ENCODE assay signal across 13 cellular contexts in genomic region chr3:171267089-171267488, GRCh38.
DNase-seq lines count a peak whose midpoint lies in the region; ATAC-seq, FAIRE-seq and TF ChIP-seq lines count a peak whose summit lies in the region.
"Had no signal": no experiment of that assay in that cellular context is flagged by ENCODE, and none has a peak within 500 bp of the region (broad histone marks: within the 10 kb centered on the region; RNA-seq: fewer than 3 reads in every experiment).

No MANE protein-coding gene starts in this region.

- no peaks in the 10 kb centered on the region for H3K27me3 ChIP-seq in CD8-positive, alpha-beta T cell (ENCODE audit: insufficient read depth, low read length)
- H3K27me3 ChIP-seq in muscle layer of duodenum (ENCODE audit: low read depth, low read length): no peaks in the 10 kb centered on the region
- H3K27me3 ChIP-seq: gastrocnemius medialis, sigmoid colon had no signal

- FAIRE-seq in GM12892 (lab: Jason Lieb, UNC): peak; percentile 57
- no peak for FAIRE-seq in D721Med (lab: Jason Lieb, UNC)

- intact Hi-C loops in CD8-positive, alpha-beta T cell (cut with DNase I, micrococcal nuclease): no loop called here
- intact Hi-C loops in activated CD8-positive, alpha-beta T cell treated with anti-CD3 and anti-CD28 coated beads for 36 hours (cut with micrococcal nuclease): no loop called here

- peak overlapping the region; percentile 71 for H3K4me3 Mint-ChIP-seq in CD8-positive, alpha-beta T cell
- no peak overlapping the region for H3K4me3 Mint-ChIP-seq in activated CD8-positive, alpha-beta T cell treated with anti-CD3 and anti-CD28 coated beads for 36 hours

- CTCF ChIA-PET in CD8-positive, alpha-beta T cell (lab: Charles Lee): interaction anchor here (0.6 kb wide), 1 partner anchor 79 kb away, joined by 3 read pairs; no protein-coding TSS in a partner anchor
- CTCF ChIA-PET in activated CD8-positive, alpha-beta T cell treated with anti-CD3 and anti-CD28 coated beads for 36 hours (lab: Charles Lee): interaction anchor here (0.6 to 1.3 kb wide), 3 partner anchors 79 to 104 kb away, joined by 3 to 4 read pairs (median 3); no protein-coding TSS in a partner anchor

- DNase-seq in CD8-positive, alpha-beta T cell: no peak
- DNase-seq in GM12892 (ENCODE audit: insufficient read length) (no peak), D721Med (ENCODE audit: insufficient read length, low spot score) (no peak)
- peak; percentile 34 for DNase-seq in activated CD8-positive, alpha-beta T cell treated with anti-CD3 and anti-CD28 coated beads for 36 hours
- no peak for DNase-seq in stimulated activated CD4-positive, alpha-beta T cell treated with anti-CD3 and anti-CD28 coated beads, Interleukin-15, amount 100 ng/mL, for 24 hours
- DNase-seq: amniotic stem cell, gastrocnemius medialis, NCI-H1417 treated with DMSO at 0.1 percent for 48 hours, sigmoid colon had no signal

- TF ChIP-seq CTCF in CD8-positive, alpha-beta T cell (IDR thresholded peaks at IDR 0.05): no peak
- no peak for TF ChIP-seq CTCF in activated CD8-positive, alpha-beta T cell treated with anti-CD3 and anti-CD28 coated beads for 36 hours (IDR thresholded peaks at IDR 0.05)
- no peak for TF ChIP-seq CTCF in D721Med (IDR thresholded peaks at IDR 0.05; ENCODE audit: insufficient read depth, missing control alignments)

- peaks cover 79% of the 10 kb centered on the region for H3K4me1 Mint-ChIP-seq in CD8-positive, alpha-beta T cell (ENCODE audit: low read depth)
- peaks cover 78% of the 10 kb centered on the region for H3K4me1 Mint-ChIP-seq in activated CD8-positive, alpha-beta T cell treated with anti-CD3 and anti-CD28 coated beads for 36 hours (ENCODE audit: low read depth)

- no peak for ATAC-seq in CD8-positive, alpha-beta T cell
- peak; percentile 80 for ATAC-seq in activated CD8-positive, alpha-beta T cell treated with anti-CD3 and anti-CD28 coated beads for 36 hours
- ATAC-seq in GM21825 (IDR thresholded peaks at IDR 0.05; ENCODE audit: unreplicated experiment): no peak
- ATAC-seq in HG03520 (IDR thresholded peaks at IDR 0.05; ENCODE audit: unreplicated experiment): no peak

- peak overlapping the region; percentile 88 for H3K27ac Mint-ChIP-seq in CD8-positive, alpha-beta T cell
- H3K27ac Mint-ChIP-seq in activated CD8-positive, alpha-beta T cell treated with anti-CD3 and anti-CD28 coated beads for 36 hours: peak overlapping the region; percentile 76

- no peaks in the 10 kb centered on the region for H3K27me3 Mint-ChIP-seq in CD8-positive, alpha-beta T cell (ENCODE audit: low read depth)
- H3K27me3 Mint-ChIP-seq in activated CD8-positive, alpha-beta T cell treated with anti-CD3 and anti-CD28 coated beads for 36 hours: no peaks in the 10 kb centered on the region

- H3K27ac ChIP-seq in CD8-positive, alpha-beta T cell (ENCODE audit: low read depth, low read length): no peak overlapping the region
- H3K27ac ChIP-seq in muscle layer of duodenum (ENCODE audit: low read length): peak overlapping the region; percentile 9
- H3K27ac ChIP-seq: C4-2B had no signal

- H3K4me1 ChIP-seq in CD8-positive, alpha-beta T cell (ENCODE audit: insufficient read depth, low read length): peaks cover 46% of the 10 kb centered on the region
- peaks cover 6 to 15% of the 10 kb centered on the region in 2 donors for H3K4me1 ChIP-seq in muscle layer of duodenum (ENCODE audit: control insufficient read depth in 1 of 2, insufficient read depth in 2 of 2, low read length in 2 of 2)

- no peaks in the 10 kb centered on the region for H3K36me3 ChIP-seq in CD8-positive, alpha-beta T cell (ENCODE audit: insufficient read depth, low read length)
- H3K36me3 ChIP-seq in muscle layer of duodenum (ENCODE audit: control insufficient read depth in 1 of 2, insufficient read depth in 2 of 2, low read length in 2 of 2): no peaks in the 10 kb centered on the region
- H3K36me3 ChIP-seq: gastrocnemius medialis, sigmoid colon had no signal

- H3K4me3 ChIP-seq in CD8-positive, alpha-beta T cell (ENCODE audit: low read depth, low read length): no peak overlapping the region
- no peak overlapping the region for H3K4me3 ChIP-seq in muscle layer of duodenum (ENCODE audit: low read depth in 1 of 2, low read length in 2 of 2)
- H3K4me3 ChIP-seq: gastrocnemius medialis, sigmoid colon had no signal

- POLR2A ChIA-PET in CD8-positive, alpha-beta T cell (lab: Charles Lee): interaction anchor here (0.6 kb wide), 1 partner anchor 10 kb away, joined by 3 read pairs; no protein-coding TSS in a partner anchor
- POLR2A ChIA-PET in activated CD8-positive, alpha-beta T cell treated with anti-CD3 and anti-CD28 coated beads for 36 hours (lab: Charles Lee): interaction anchor here (1.1 to 1.4 kb wide), 2 partner anchors 8 to 192 kb away, joined by 3 to 4 read pairs; no protein-coding TSS in a partner anchor

- no peaks in the 10 kb centered on the region for H3K9me3 ChIP-seq in CD8-positive, alpha-beta T cell (ENCODE audit: low read length)
- H3K9me3 ChIP-seq in muscle layer of duodenum (ENCODE audit: control insufficient read depth in 1 of 2, low read length in 2 of 2): no peaks in the 10 kb centered on the region
- H3K9me3 ChIP-seq: gastrocnemius medialis, sigmoid colon had no signal

- no peaks in the 10 kb centered on the region for H3K36me3 Mint-ChIP-seq in CD8-positive, alpha-beta T cell
- H3K36me3 Mint-ChIP-seq in activated CD8-positive, alpha-beta T cell treated with anti-CD3 and anti-CD28 coated beads for 36 hours (ENCODE audit: low read depth): peaks cover 8% of the 10 kb centered on the region

- TF ChIP-seq POLR2A in GM12892 (IDR thresholded peaks at IDR 0.05; ENCODE audit: low read depth, low read length): no peak

- H3K9me3 Mint-ChIP-seq in CD8-positive, alpha-beta T cell: no peaks in the 10 kb centered on the region
- no peaks in the 10 kb centered on the region for H3K9me3 Mint-ChIP-seq in activated CD8-positive, alpha-beta T cell treated with anti-CD3 and anti-CD28 coated beads for 36 hours
